ENCODE assay signal across 14 cellular contexts in the genomic region with DNA sequence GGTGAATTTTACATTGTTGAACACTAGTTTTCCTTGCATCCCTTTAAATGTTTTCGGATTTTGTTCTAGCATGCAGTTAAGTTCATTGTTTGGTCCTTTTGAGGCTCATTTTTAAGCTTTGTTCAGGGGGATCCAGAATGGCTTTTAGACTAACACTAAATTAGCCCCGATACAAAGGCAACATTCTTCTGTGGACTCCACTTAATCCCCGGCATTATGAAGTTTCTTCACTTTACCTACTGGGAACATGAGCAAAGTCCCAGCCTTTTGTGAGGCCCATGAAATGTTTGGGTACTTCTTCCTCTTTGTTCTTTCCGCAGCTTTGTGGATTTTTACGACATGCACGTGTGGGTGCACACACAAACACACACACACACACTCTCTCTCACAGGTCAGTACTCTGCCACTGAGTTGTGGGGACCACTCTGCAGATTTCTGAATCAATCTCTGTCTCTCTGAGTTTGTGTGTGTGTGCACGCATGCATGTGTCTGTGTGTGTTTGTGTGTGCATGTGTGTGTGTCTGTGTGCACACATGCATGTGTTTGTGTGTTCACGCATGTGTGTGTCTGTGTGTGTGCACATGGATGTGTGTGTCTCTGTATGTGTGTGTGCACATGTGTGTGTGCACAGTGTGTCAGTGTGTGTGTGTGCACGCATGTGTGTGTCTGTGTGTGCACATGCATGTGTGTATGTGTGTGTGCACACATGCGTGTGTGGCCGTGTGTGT.
A peak's percentile ranks its signal among the peaks of the same experiment; 100 is the strongest.
DNase-seq lines count a peak whose midpoint lies in the region; ATAC-seq and TF ChIP-seq lines count a peak whose summit lies in the region.
"Had no signal": no experiment of that assay in that cellular context is flagged by ENCODE, and none has a peak within 500 bp of the region (broad histone marks: within the 10 kb centered on the region; RNA-seq: fewer than 3 reads in every experiment).

No MANE protein-coding gene starts in this region.

- no peak overlapping the region for H2AFZ ChIP-seq in neuronal stem cell (ENCODE audit: low read length)

- peak overlapping the region; percentile 2 for H3K4ac ChIP-seq in neuronal stem cell (ENCODE audit: low read length)

- no peaks in the 10 kb centered on the region for H3K4me1 Mint-ChIP-seq in activated CD4-positive, alpha-beta memory T cell treated with anti-CD3 and anti-CD28 coated beads, Interleukin-2, amount 10 ng/mL, durations not matched to agents 7 days and 5 days
- peaks cover 4% of the 10 kb centered on the region for H3K4me1 Mint-ChIP-seq in activated CD4-positive, alpha-beta memory T cell treated with anti-CD3 and anti-CD28 coated beads for 36 hours (ENCODE audit: low read depth)
- no peaks in the 10 kb centered on the region for H3K4me1 Mint-ChIP-seq in endodermal cell

- CTCF ChIA-PET in activated CD4-positive, alpha-beta memory T cell treated with anti-CD3 and anti-CD28 coated beads, Interleukin-2, amount 10 ng/mL, durations not matched to agents 7 days and 5 days (lab: Charles Lee), result no interaction called here
- CTCF ChIA-PET in activated CD4-positive, alpha-beta memory T cell treated with anti-CD3 and anti-CD28 coated beads for 36 hours (lab: Charles Lee), result no interaction called here
- CTCF ChIA-PET in HEK293 (lab: Yijun Ruan, JAX), result interaction anchor here (0.7 to 1.1 kb wide), 2 partner anchors 251 to 301 kb away, joined by 3 to 4 read pairs; no protein-coding TSS in a partner anchor

- intact Hi-C loops in activated CD4-positive, alpha-beta memory T cell treated with anti-CD3 and anti-CD28 coated beads for 36 hours (cut with micrococcal nuclease), result no loop called here

- H3K27me3 Mint-ChIP-seq in activated CD4-positive, alpha-beta memory T cell treated with anti-CD3 and anti-CD28 coated beads, Interleukin-2, amount 10 ng/mL, durations not matched to agents 7 days and 5 days, result peaks cover 28% of the 10 kb centered on the region
- peaks cover 9% of the 10 kb centered on the region for H3K27me3 Mint-ChIP-seq in activated CD4-positive, alpha-beta memory T cell treated with anti-CD3 and anti-CD28 coated beads for 36 hours
- H3K27me3 Mint-ChIP-seq in endodermal cell (ENCODE audit: insufficient read depth), result peaks cover 1% of the 10 kb centered on the region

- H2BK5ac ChIP-seq in neuronal stem cell (ENCODE audit: low read length), result no peak overlapping the region

- POLR2A ChIA-PET in activated CD4-positive, alpha-beta memory T cell treated with anti-CD3 and anti-CD28 coated beads, Interleukin-2, amount 10 ng/mL, durations not matched to agents 7 days and 5 days (lab: Charles Lee), result no interaction called here
- POLR2A ChIA-PET in activated CD4-positive, alpha-beta memory T cell treated with anti-CD3 and anti-CD28 coated beads for 36 hours (lab: Charles Lee), result no interaction called here
- POLR2A ChIA-PET in HEK293 (lab: Yijun Ruan, JAX), result interaction anchor here (0.8 kb wide), 1 partner anchor 240 kb away, joined by 3 read pairs; the partner anchor contains the start of gene TNRC6C

- H3K27ac Mint-ChIP-seq in activated CD4-positive, alpha-beta memory T cell treated with anti-CD3 and anti-CD28 coated beads, Interleukin-2, amount 10 ng/mL, durations not matched to agents 7 days and 5 days, result no peak overlapping the region
- H3K27ac Mint-ChIP-seq in activated CD4-positive, alpha-beta memory T cell treated with anti-CD3 and anti-CD28 coated beads for 36 hours, result no peak overlapping the region
- H3K27ac Mint-ChIP-seq in endodermal cell, result no peak overlapping the region

- no peak overlapping the region for H4K91ac ChIP-seq in neuronal stem cell (ENCODE audit: low read depth, low read length, poor library complexity)

- no peak for ATAC-seq in foreskin keratinocyte
- ATAC-seq: HCT116 had no signal

- no peaks in the 10 kb centered on the region for H3K4me1 ChIP-seq in HEK293 (ENCODE audit: control insufficient read depth, insufficient read depth, low read length)
- no peaks in the 10 kb centered on the region for H3K4me1 ChIP-seq in endodermal cell (ENCODE audit: control insufficient read depth, insufficient read depth, low read length)
- H3K4me1 ChIP-seq in neuronal stem cell (ENCODE audit: control insufficient read depth in 2 of 2, insufficient read depth in 1 of 2, low read depth in 1 of 2, low read length in 2 of 2), result peaks cover 0 to 10% of the 10 kb centered on the region in 2 donors
- no peaks in the 10 kb centered on the region for H3K4me1 ChIP-seq in foreskin keratinocyte

- H3K36me3 Mint-ChIP-seq in activated CD4-positive, alpha-beta memory T cell treated with anti-CD3 and anti-CD28 coated beads, Interleukin-2, amount 10 ng/mL, durations not matched to agents 7 days and 5 days (ENCODE audit: low read depth), result peaks cover 11% of the 10 kb centered on the region
- H3K36me3 Mint-ChIP-seq in activated CD4-positive, alpha-beta memory T cell treated with anti-CD3 and anti-CD28 coated beads for 36 hours, result no peaks in the 10 kb centered on the region
- no peaks in the 10 kb centered on the region for H3K36me3 Mint-ChIP-seq in endodermal cell (ENCODE audit: low read depth)

- H3K9me3 ChIP-seq in HEK293 (ENCODE audit: control insufficient read depth, insufficient read depth, low read depth, low read length) (no peaks in the 10 kb centered on the region), endodermal cell (ENCODE audit: control insufficient read depth, low read length) (peaks cover 21% of the 10 kb centered on the region), neuronal stem cell (replicated peaks in 1 of 2; ENCODE audit: control insufficient read depth in 2 of 2, insufficient read depth in 1 of 2, low read depth in 1 of 2, low read length in 2 of 2) (peaks cover 5 to 6% of the 10 kb centered on the region in 2 donors)

- no peak overlapping the region for H2AK5ac ChIP-seq in neuronal stem cell (ENCODE audit: low read depth, low read length)

- H4K8ac ChIP-seq in neuronal stem cell (ENCODE audit: low read depth, low read length), result peak overlapping the region; percentile 24

- H3K36me3 ChIP-seq in HEK293 (ENCODE audit: control insufficient read depth in 2 of 2, insufficient read depth in 1 of 2, low read length in 2 of 2) (no peaks in the 10 kb centered on the region), endodermal cell (ENCODE audit: control insufficient read depth, insufficient read depth, low read length) (no peaks in the 10 kb centered on the region), neuronal stem cell (replicated peaks in 1 of 2; ENCODE audit: control insufficient read depth in 2 of 2, insufficient read depth in 2 of 2, low read length in 2 of 2) (peaks cover 0 to 3% of the 10 kb centered on the region in 2 donors)

- H3K4me3 Mint-ChIP-seq in activated CD4-positive, alpha-beta memory T cell treated with anti-CD3 and anti-CD28 coated beads, Interleukin-2, amount 10 ng/mL, durations not matched to agents 7 days and 5 days, result no peak overlapping the region
- H3K4me3 Mint-ChIP-seq in activated CD4-positive, alpha-beta memory T cell treated with anti-CD3 and anti-CD28 coated beads for 36 hours, result no peak overlapping the region
- H3K4me3 Mint-ChIP-seq in endodermal cell, result no peak overlapping the region

- no peak for TF ChIP-seq CTCF in HEK293 (tag by site-specific recombination; IDR thresholded peaks at IDR 0.05)
- TF ChIP-seq CTCF in endodermal cell (conservative IDR thresholded peaks at IDR 0.05), result no peak
- no peak for TF ChIP-seq CTCF in foreskin keratinocyte (conservative IDR thresholded peaks at IDR 0.05)

- H3K79me1 ChIP-seq in neuronal stem cell (ENCODE audit: low read depth, low read length), result peaks cover 5% of the 10 kb centered on the region

- H3K4me3 ChIP-seq in HEK293 (ENCODE audit: low read depth, low read length) (no peak overlapping the region), endodermal cell (ENCODE audit: low read length) (no peak overlapping the region), neuronal stem cell (ENCODE audit: low read length in 2 of 2) (peak overlapping the region in 1 of 2 donors; percentile 56)

- no peak overlapping the region for H3K27ac ChIP-seq in HEK293 (ENCODE audit: extremely low read depth, low read depth, low read length)
- H3K27ac ChIP-seq in endodermal cell (ENCODE audit: low read depth, low read length), result no peak overlapping the region
- H3K27ac ChIP-seq in neuronal stem cell (replicated peaks; ENCODE audit: low read length), result peak overlapping the region; percentile 71
- H3K27ac ChIP-seq in foreskin keratinocyte, result no peak overlapping the region

- H3K27me3 ChIP-seq in endodermal cell (ENCODE audit: control insufficient read depth, insufficient read depth, low read length, poor library complexity, severe bottlenecking) (no peaks in the 10 kb centered on the region), neuronal stem cell (ENCODE audit: control insufficient read depth in 3 of 3, insufficient read depth in 3 of 3, low read depth in 1 of 3, low read length in 3 of 3) (peaks cover 0 to 3% (median 0%) of the 10 kb centered on the region in 3 experiments), foreskin keratinocyte (no peaks in the 10 kb centered on the region)

- WGBS in endodermal cell (ENCODE audit: insufficient coverage in 1 of 2, insufficient read length in 1 of 2), 2 experiments, result 92 to 98% methylated on average over 5 to 11 of the region's 11 CpGs
- no CpG with 5 or more reads among the region's 11 CpGs for WGBS in neuronal stem cell (ENCODE audit: extremely low coverage in 2 of 2, insufficient read length in 2 of 2, insufficient replicate concordance in 1 of 2), 2 donors

- H2BK15ac ChIP-seq in neuronal stem cell (ENCODE audit: low read length), result no peak overlapping the region

- H3K14ac ChIP-seq in neuronal stem cell (ENCODE audit: low read length), result peak overlapping the region; percentile 58

- H3K9ac ChIP-seq in endodermal cell (ENCODE audit: extremely low read depth, low read length, poor library complexity, severe bottlenecking) (no peak overlapping the region), neuronal stem cell (ENCODE audit: low read depth, low read length, poor library complexity) (peak overlapping the region; percentile 87)

- peak; percentile 8 for DNase-seq in activated CD4-positive, alpha-beta memory T cell treated with anti-CD3 and anti-CD28 coated beads, Interleukin-2, amount 10 ng/mL, durations not matched to agents 7 days and 5 days
- no peak for DNase-seq in activated CD4-positive, alpha-beta memory T cell treated with anti-CD3 and anti-CD28 coated beads for 36 hours
- DNase-seq in endodermal cell (peak; percentile 37), neuronal stem cell (ENCODE audit: low spot score) (peak; percentile 66), foreskin keratinocyte (no peak), superior temporal gyrus (ENCODE audit: extremely low spot score) (no peak), glomerular visceral epithelial cell (ENCODE audit: extremely low spot score) (no peak)
- DNase-seq: C1 segment of cervical spinal cord, NCI-H1048, NCI-H146, NCI-H2081 treated with DMSO at 0.1 percent for 48 hours, NCI-H524 had no signal

- no peak overlapping the region for H2BK120ac ChIP-seq in neuronal stem cell (ENCODE audit: low read depth, low read length)

- peaks cover 18% of the 10 kb centered on the region for H3K9me3 Mint-ChIP-seq in activated CD4-positive, alpha-beta memory T cell treated with anti-CD3 and anti-CD28 coated beads, Interleukin-2, amount 10 ng/mL, durations not matched to agents 7 days and 5 days
- H3K9me3 Mint-ChIP-seq in activated CD4-positive, alpha-beta memory T cell treated with anti-CD3 and anti-CD28 coated beads for 36 hours, result peaks cover 23% of the 10 kb centered on the region
- peaks cover 32% of the 10 kb centered on the region for H3K9me3 Mint-ChIP-seq in endodermal cell

- H3K18ac ChIP-seq in neuronal stem cell (ENCODE audit: low read length), result peak overlapping the region; percentile 95

- peak overlapping the region; percentile 70 for H2BK12ac ChIP-seq in neuronal stem cell (ENCODE audit: low read length)

- peak overlapping the region; percentile 14 for H3K23ac ChIP-seq in neuronal stem cell (ENCODE audit: low read depth, low read length, poor library complexity)

- H3K4me2 ChIP-seq in neuronal stem cell (ENCODE audit: insufficient read depth, low read length, poor library complexity, severe bottlenecking), result no peak overlapping the region

Comparison
In these comparisons a context has a peak if more than half of its experiments do, and no peak if none do; other contexts are left out.
1. DNase-seq: peak in activated CD4-positive, alpha-beta memory T cell treated with anti-CD3 and anti-CD28 coated beads, Interleukin-2, amount 10 ng/mL, durations not matched to agents 7 days and 5 days (single experiment), endodermal cell (single experiment) and neuronal stem cell (single experiment); none in activated CD4-positive, alpha-beta memory T cell treated with anti-CD3 and anti-CD28 coated beads for 36 hours (single experiment), foreskin keratinocyte (0 of 2), superior temporal gyrus (single experiment) and glomerular visceral epithelial cell (single experiment).